ENCODE assay signal across 19 cellular contexts in genomic region chr21:38863291-38863690, GRCh38.
"Had no signal": no experiment of that assay in that cellular context is flagged by ENCODE, and none has a peak within 500 bp of the region (broad histone marks: within the 10 kb centered on the region; RNA-seq: fewer than 3 reads in every experiment).

No MANE protein-coding gene starts in this region.

- DNase-seq: foreskin melanocyte; head of caudate nucleus; left colon; left ventricle myocardium superior; mesenchymal stem cell; midbrain; occipital lobe; pancreas; right cardiac atrium; small intestine; stimulated activated CD4-positive, alpha-beta T cell treated with anti-CD3 and anti-CD28 coated beads, Interleukin-12 subunit alpha, Interleukin-12 subunit beta, amount 100 ng/mL, for 4 hours; stimulated activated naive CD4-positive, alpha-beta T cell; thyroid gland; upper lobe of left lung; uterus had no signal

- H3K36me3 ChIP-seq: pancreas, suprapubic skin, thyroid gland, upper lobe of left lung, uterus had no signal

- H3K27me3 ChIP-seq: hepatocyte, pancreas, suprapubic skin, thyroid gland, upper lobe of left lung, uterus had no signal

- H3K79me2 ChIP-seq: hepatocyte had no signal

- H3K4me2 ChIP-seq: hepatocyte had no signal

- FAIRE-seq: pancreas, small intestine had no signal

- H3K4me3 ChIP-seq: hepatocyte, lung, pancreas, suprapubic skin, thyroid gland, upper lobe of left lung, uterus had no signal

- H2AFZ ChIP-seq: hepatocyte had no signal

- H3K9me3 ChIP-seq: pancreas, suprapubic skin, thyroid gland, upper lobe of left lung, uterus had no signal

- H3K4me1 ChIP-seq: pancreas, thyroid gland, upper lobe of left lung, uterus had no signal

- ATAC-seq: left colon; left ventricle myocardium superior; natural killer cell treated with Interleukin-12 subunit alpha and Interleukin-12 subunit beta and Interleukin-15 and Interleukin-18, amount 100 ng/mL, for 72 hours; pancreas had no signal

- H3K27ac ChIP-seq: hepatocyte, pancreas, suprapubic skin, thyroid gland, upper lobe of left lung, uterus had no signal
